20 cellular contexts compared by ENCODE assay signal in genomic region chr2:209642146-209642815, GRCh38.
DNase-seq lines count a peak whose midpoint lies in the region; ATAC-seq, FAIRE-seq and TF ChIP-seq lines count a peak whose summit lies in the region.
"Had no signal": no experiment of that assay in that cellular context is flagged by ENCODE, and none has a peak within 500 bp of the region (broad histone marks: within the 10 kb centered on the region; RNA-seq: fewer than 3 reads in every experiment).

No MANE protein-coding gene starts in this region.

- H3K36me3 ChIP-seq in HepG2 (replicated peaks in 1 of 2; ENCODE audit: control insufficient read depth in 1 of 2, insufficient read depth in 2 of 2, low read length in 2 of 2) (no peaks in the 10 kb centered on the region), right lobe of liver (no peaks in the 10 kb centered on the region), SJCRH30 (no peaks in the 10 kb centered on the region; the same call in 1 of the 2 replicates), fibroblast of lung (ENCODE audit: control insufficient read depth, insufficient read depth, low read length) (no peaks in the 10 kb centered on the region)

- H3K4me2 ChIP-seq in HepG2 (ENCODE audit: low read depth, low read length) (no peak overlapping the region), fibroblast of lung (ENCODE audit: extremely low read depth, insufficient read depth, low read length) (peak overlapping the region; percentile 9)

- under 1% methylated on average over 3 of the region's 3 CpGs for WGBS in HepG2 (ENCODE audit: low lambda C conversion rate)
- WGBS in right lobe of liver (ENCODE audit: insufficient coverage, low coverage, low lambda C conversion rate, missing lambda C conversion rate): 69% methylated on average over 3 of the region's 3 CpGs

- no peak overlapping the region for H3K9ac ChIP-seq in HepG2 (ENCODE audit: insufficient read depth, low read depth, low read length)
- no peak overlapping the region for H3K9ac ChIP-seq in fibroblast of lung (ENCODE audit: insufficient read depth, low read length)

- ATAC-seq in HepG2 (no peak), right lobe of liver (no peak), GM19455 (IDR thresholded peaks at IDR 0.05; ENCODE audit: unreplicated experiment) (no peak), Right ventricle myocardium inferior (no peak)
- ATAC-seq: activated CD8-positive, alpha-beta T cell treated with anti-CD3 and anti-CD28 coated beads, Interleukin-2, amount 10 ng/mL, durations not matched to agents 7 days and 5 days; left colon; mucosa of descending colon; sciatic nerve had no signal

- no peak for TF ChIP-seq CTCF in HepG2 (CRISPR knock-in tag; IDR thresholded peaks at IDR 0.05)
- TF ChIP-seq CTCF in right lobe of liver (IDR thresholded peaks at IDR 0.05): no peak
- TF ChIP-seq CTCF in fibroblast of lung (conservative IDR thresholded peaks at IDR 0.05 in 1 of 2, IDR thresholded peaks at IDR 0.05 in 1 of 2; ENCODE audit: low read depth in 1 of 2, low read length in 2 of 2): no peak

- DNase-seq in HepG2 (ENCODE audit: low spot score) (no peak), right lobe of liver (no peak), SJCRH30 (peak; percentile 20 to 41), fibroblast of lung (ENCODE audit: low read depth in 2 of 2) (peak in 1 of 2 donors; percentile 58), NCI-H345 treated with DMSO at 0.1 percent for 48 hours (lab: John Stamatoyannopoulos, UW; ENCODE audit: unreplicated experiment) (no peak), posterior cingulate gyrus (no peak), Right ventricle myocardium inferior (ENCODE audit: missing footprints) (no peak)
- DNase-seq: activated B cell treated with CpG ODN at 0.5 μM for 24 hours; activated CD8-positive, alpha-beta T cell treated with anti-CD3 and anti-CD28 coated beads, Interleukin-2, amount 10 ng/mL, durations not matched to agents 7 days and 5 days; activated naive CD8-positive, alpha-beta T cell treated with anti-CD3 and anti-CD28 coated beads for 36 hours; activated T-cell treated with anti-CD3 and anti-CD28 coated beads, Interleukin-2, amount 50 U/mL, for 48 hours; effector CD8-positive, alpha-beta T cell; hypothalamus; left colon; mucosa of descending colon; NCI-H2029 treated with DMSO at 0.1 percent for 48 hours; nucleus accumbens; stimulated activated CD4-positive, alpha-beta T cell treated with anti-CD3 and anti-CD28 coated beads, Interleukin-2, amount 100 ng/mL, for 24 hours had no signal

- POLR2A ChIA-PET in HepG2 (lab: Yijun Ruan, JAX): no interaction called here

- TF ChIP-seq POLR2A in HepG2 (IDR thresholded peaks at IDR 0.05; ENCODE audit: insufficient read depth in 1 of 2, low read depth in 2 of 2, low read length in 2 of 2) (no peak), right lobe of liver (IDR thresholded peaks at IDR 0.05) (no peak)

- H3K9me3 ChIP-seq in HepG2 (ENCODE audit: low read length): no peaks in the 10 kb centered on the region
- H3K9me3 ChIP-seq in right lobe of liver: no peaks in the 10 kb centered on the region
- H3K9me3 ChIP-seq in SJCRH30 (replicated peaks): no peaks in the 10 kb centered on the region
- H3K9me3 ChIP-seq in fibroblast of lung (ENCODE audit: control insufficient read depth, insufficient read depth, low read depth, low read length): no peaks in the 10 kb centered on the region
- H3K9me3 ChIP-seq: mucosa of descending colon had no signal

- BruUV-seq in HepG2 (replicated peaks; lab: Mats Ljungman, UMichigan): no TSS peak

- H3K27me3 ChIP-seq in HepG2 (ENCODE audit: control insufficient read depth in 1 of 2, insufficient read depth in 2 of 2, low read length in 2 of 2) (no peaks in the 10 kb centered on the region), right lobe of liver (no peaks in the 10 kb centered on the region), SJCRH30 (no peaks in the 10 kb centered on the region), fibroblast of lung (ENCODE audit: control insufficient read depth, insufficient read depth, low read length) (no peaks in the 10 kb centered on the region)

- H3K27ac ChIP-seq in HepG2 (ENCODE audit: extremely low read length, insufficient read depth, low read length) (no peak overlapping the region), right lobe of liver (no peak overlapping the region), SJCRH30 (peak overlapping the region; percentile 41), fibroblast of lung (ENCODE audit: insufficient read depth, low read length) (no peak overlapping the region)

- no peak for FAIRE-seq in HepG2 (lab: Jason Lieb, UNC)

- intact Hi-C loops in HepG2 (cut with micrococcal nuclease; ENCODE audit: unreplicated experiment) (no loop called here), right lobe of liver (cut with DNase I) (no loop called here), posterior cingulate gyrus (cut with DNase I) (no loop called here), Right ventricle myocardium inferior (cut with DNase I) (no loop called here)

- H3K79me2 ChIP-seq in HepG2 (ENCODE audit: insufficient read depth, low read length): no peaks in the 10 kb centered on the region
- no peaks in the 10 kb centered on the region for H3K79me2 ChIP-seq in fibroblast of lung (ENCODE audit: control insufficient read depth, insufficient read depth, low read length)

- H3K4me1 ChIP-seq in HepG2 (ENCODE audit: insufficient read depth, low read length) (no peaks in the 10 kb centered on the region), right lobe of liver (no peaks in the 10 kb centered on the region), SJCRH30 (peaks cover 24% of the 10 kb centered on the region), fibroblast of lung (ENCODE audit: control insufficient read depth, extremely low read depth, insufficient read depth, low read length) (no peaks in the 10 kb centered on the region)

- in situ Hi-C loops in HepG2 (cut with HindIII; ENCODE audit: extremely low pct_ligation_motif_present, low pct_unique_long_range_greater_than_20kb): no loop called here

- no peak overlapping the region for H2AFZ ChIP-seq in HepG2 (ENCODE audit: low read length)
- H2AFZ ChIP-seq in fibroblast of lung (ENCODE audit: low read length): no peak overlapping the region

- H3K4me3 ChIP-seq in HepG2 (replicated peaks in 1 of 3; ENCODE audit: insufficient read depth in 1 of 3, low read depth in 2 of 3, low read length in 3 of 3) (no peak overlapping the region), right lobe of liver (no peak overlapping the region), SJCRH30 (no peak overlapping the region), fibroblast of lung (replicated peaks in 1 of 4; ENCODE audit: control extremely low read depth in 1 of 4, insufficient read depth in 1 of 4, low read depth in 3 of 4, low read length in 4 of 4) (no peak overlapping the region)
- H3K4me3 ChIP-seq: mucosa of descending colon had no signal

- TF ChIP-seq EP300 in HepG2 (IDR thresholded peaks at IDR 0.05; ENCODE audit: low read depth in 2 of 2, low read length in 2 of 2) (no peak), HepG2 (CRISPR knock-in tag; IDR thresholded peaks at IDR 0.05; ENCODE audit: borderline replicate concordance) (no peak)

- TF ChIP-seq RAD21 in HepG2 (CRISPR knock-in tag; IDR thresholded peaks at IDR 0.05): no peak

- CTCF ChIA-PET in HepG2 (lab: Yijun Ruan, JAX; ENCODE audit: low intra/inter-chr PET ratio, low total read pairs): no interaction called here

- H4K20me1 ChIP-seq in HepG2 (ENCODE audit: insufficient read depth, low read length) (no peaks in the 10 kb centered on the region), fibroblast of lung (ENCODE audit: control insufficient read depth, extremely low read depth, insufficient read depth, low read length) (no peaks in the 10 kb centered on the region)

TF ChIP-seq in HepG2, 621 proteins besides CTCF, POLR2A, EP300 and RAD21:
- TF ChIP-seq MAFK (conservative IDR thresholded peaks at IDR 0.05 in 1 of 2, IDR thresholded peaks at IDR 0.05 in 1 of 2; ENCODE audit: low read length in 2 of 2): peak; percentile 52 to 64; a peak in 3 of 4 replicates
- peak; percentile 32; the same call in 1 of the 2 replicates for TF ChIP-seq MAFF (IDR thresholded peaks at IDR 0.05; ENCODE audit: low read depth, low read length)
- peak; percentile 84 for TF ChIP-seq NFE2L2 (IDR thresholded peaks at IDR 0.05; ENCODE audit: low read length)
- no peak for TF ChIP-seq ZXDC (CRISPR knock-in tag; IDR thresholded peaks at IDR 0.05)
TF ChIP-seq in HepG2: peak in this region for 3.

Comparison
In these comparisons a context has a peak if more than half of its experiments do, and no peak if none do; other contexts are left out.
1. DNase-seq: peak in SJCRH30 (2 of 2); none in HepG2 (single experiment), right lobe of liver (0 of 3), NCI-H345 treated with DMSO at 0.1 percent for 48 hours (single experiment), posterior cingulate gyrus (0 of 10) and Right ventricle myocardium inferior (single experiment).